In genomic region chr10:37535459-37536246, GRCh38 we compare ENCODE assay signal across 23 cellular contexts.
DNase-seq lines count a peak whose midpoint lies in the region; ATAC-seq and TF ChIP-seq lines count a peak whose summit lies in the region.
"Had no signal": no experiment of that assay in that cellular context is flagged by ENCODE, and none has a peak within 500 bp of the region (broad histone marks: within the 10 kb centered on the region; RNA-seq: fewer than 3 reads in every experiment).

No MANE protein-coding gene starts in this region.

- peaks cover 0 to 7% of the 10 kb centered on the region in 2 donors for H3K9me3 Mint-ChIP-seq in stimulated activated naive B cell treated with anti-CD40 and anti-IgM and Interleukin-4, amounts not matched to agents 10 μg/mL and 1 μg/mL and 100 μg/mL, for 72 hours

- in situ Hi-C loops in ACHN (cut with HindIII; ENCODE audit: low pct_ligation_motif_present, low pct_unique_long_range_greater_than_20kb, low sequenced_read_pairs) = no loop called here

- H3K4me1 ChIP-seq in SJSA1 (replicated peaks) = peaks cover 25% of the 10 kb centered on the region
- H3K4me1 ChIP-seq in adrenal gland (replicated peaks in 1 of 2) = peaks cover 9 to 20% of the 10 kb centered on the region in 2 donors
- H3K4me1 ChIP-seq: prostate gland had no signal

- peak overlapping the region; percentile 98 for H3K27ac ChIP-seq in SJSA1
- H3K27ac ChIP-seq in adrenal gland = no peak overlapping the region
- H3K27ac ChIP-seq: coronary artery, prostate gland, SK-N-MC had no signal

- DNase-seq in ACHN = peak; percentile 2
- DNase-seq in HS-27A (ENCODE audit: low read depth) = peak; percentile 65
- DNase-seq in SJSA1 (ENCODE audit: low read depth in 1 of 2, low spot score in 2 of 2) = peak; percentile 81 to 90
- peak; percentile 30 for DNase-seq in kidney tubule cell (ENCODE audit: low spot score)
- DNase-seq in stimulated activated naive B cell treated with anti-CD40 and anti-IgM and Interleukin-4, amounts not matched to agents 10 μg/mL and 1 μg/mL and 100 μg/mL, for 72 hours = no peak
- DNase-seq in effector CD4-positive, alpha-beta T cell = no peak
- no peak for DNase-seq in adrenal gland
- no peak for DNase-seq in HCEC 1CT
- DNase-seq: left colon; midbrain; NCI-H1436 treated with DMSO at 0.1 percent for 48 hours; NCI-H774; small intestine; stimulated activated CD4-positive, alpha-beta T cell treated with anti-CD3 and anti-CD28 coated beads, Interleukin-4, amount 100 ng/mL, for 24 hours; T-helper 9 cell had no signal

- no peaks in the 10 kb centered on the region for H3K4me1 Mint-ChIP-seq in stimulated activated naive B cell treated with anti-CD40 and anti-IgM and Interleukin-4, amounts not matched to agents 10 μg/mL and 1 μg/mL and 100 μg/mL, for 72 hours
- H3K4me1 Mint-ChIP-seq: brain had no signal

- H3K9me3 ChIP-seq in SJSA1 (replicated peaks) (peaks cover 4% of the 10 kb centered on the region; the same call in 1 of the 2 replicates), adrenal gland (replicated peaks in 1 of 3) (no peaks in the 10 kb centered on the region)
- H3K9me3 ChIP-seq: prostate gland had no signal

- no peak for TF ChIP-seq CTCF in adrenal gland (IDR thresholded peaks at IDR 0.05)

- H3K27me3 ChIP-seq in SJSA1 (replicated peaks) (no peaks in the 10 kb centered on the region), adrenal gland (no peaks in the 10 kb centered on the region)

- H3K4me3 Mint-ChIP-seq in stimulated activated naive B cell treated with anti-CD40 and anti-IgM and Interleukin-4, amounts not matched to agents 10 μg/mL and 1 μg/mL and 100 μg/mL, for 72 hours = no peak overlapping the region
- H3K4me3 Mint-ChIP-seq: activated naive CD8-positive, alpha-beta T cell; activated T-helper 1 cell treated with anti-CD3 and anti-CD28 coated beads, Interleukin-12 subunit alpha, Interleukin-12 subunit beta, Interleukin-2, Interleukin-4 antibody, amounts not matched to agents 30 ng/mL and 10 ng/mL and 1 ng/mL, durations not matched to agents 14 hours and 24 hours and 36 hours; brain had no signal

- ATAC-seq in stimulated activated naive B cell treated with anti-CD40 and anti-IgM and Interleukin-4, amounts not matched to agents 10 μg/mL and 1 μg/mL and 100 μg/mL, for 72 hours (replicated peaks) = no peak
- ATAC-seq: activated CD4-positive, CD25-positive, alpha-beta regulatory T cell treated with anti-CD3 and anti-CD28 coated beads, Interleukin-2, amount 50 U/mL, for 24 hours; GM12878; left colon had no signal

- H3K36me3 ChIP-seq in SJSA1 = no peaks in the 10 kb centered on the region
- H3K36me3 ChIP-seq in adrenal gland (replicated peaks in 1 of 2) = no peaks in the 10 kb centered on the region
- H3K36me3 ChIP-seq: prostate gland had no signal

- WGBS in adrenal gland, 4 donors = 52 to 56% (median 54%) methylated on average over 3 of the region's 3 CpGs

- H3K36me3 Mint-ChIP-seq in stimulated activated naive B cell treated with anti-CD40 and anti-IgM and Interleukin-4, amounts not matched to agents 10 μg/mL and 1 μg/mL and 100 μg/mL, for 72 hours = no peaks in the 10 kb centered on the region
- H3K36me3 Mint-ChIP-seq: activated naive CD8-positive, alpha-beta T cell; brain had no signal

- no peak overlapping the region for H3K27ac Mint-ChIP-seq in stimulated activated naive B cell treated with anti-CD40 and anti-IgM and Interleukin-4, amounts not matched to agents 10 μg/mL and 1 μg/mL and 100 μg/mL, for 72 hours
- H3K27ac Mint-ChIP-seq: activated naive CD8-positive, alpha-beta T cell; activated T-helper 1 cell treated with anti-CD3 and anti-CD28 coated beads, Interleukin-12 subunit alpha, Interleukin-12 subunit beta, Interleukin-2, Interleukin-4 antibody, amounts not matched to agents 30 ng/mL and 10 ng/mL and 1 ng/mL, durations not matched to agents 14 hours and 24 hours and 36 hours; brain had no signal

- intact Hi-C loops in adrenal gland (cut with DNase I) = loop anchor here (10.0 kb wide), 1 partner anchor 219 kb away; no protein-coding TSS in a partner anchor

- H3K27me3 Mint-ChIP-seq in stimulated activated naive B cell treated with anti-CD40 and anti-IgM and Interleukin-4, amounts not matched to agents 10 μg/mL and 1 μg/mL and 100 μg/mL, for 72 hours = no peaks in the 10 kb centered on the region
- H3K27me3 Mint-ChIP-seq: activated naive CD8-positive, alpha-beta T cell; brain had no signal

- H3K4me3 ChIP-seq in SJSA1 (no peak overlapping the region), adrenal gland (no peak overlapping the region)
- H3K4me3 ChIP-seq: coronary artery, GM12878, prostate gland, SK-N-MC had no signal

- no peak for TF ChIP-seq POLR2A in adrenal gland (IDR thresholded peaks at IDR 0.05)

Comparison
In these comparisons a context has a peak if more than half of its experiments do, and no peak if none do; other contexts are left out.
1. DNase-seq: peak in ACHN (single experiment), HS-27A (single experiment), SJSA1 (2 of 2) and kidney tubule cell (single experiment); none in stimulated activated naive B cell treated with anti-CD40 and anti-IgM and Interleukin-4, amounts not matched to agents 10 μg/mL and 1 μg/mL and 100 μg/mL, for 72 hours (single experiment), effector CD4-positive, alpha-beta T cell (single experiment), adrenal gland (0 of 7) and HCEC 1CT (single experiment).